Comparison of ENCODE assay signal across 14 cellular contexts in the genomic region with DNA sequence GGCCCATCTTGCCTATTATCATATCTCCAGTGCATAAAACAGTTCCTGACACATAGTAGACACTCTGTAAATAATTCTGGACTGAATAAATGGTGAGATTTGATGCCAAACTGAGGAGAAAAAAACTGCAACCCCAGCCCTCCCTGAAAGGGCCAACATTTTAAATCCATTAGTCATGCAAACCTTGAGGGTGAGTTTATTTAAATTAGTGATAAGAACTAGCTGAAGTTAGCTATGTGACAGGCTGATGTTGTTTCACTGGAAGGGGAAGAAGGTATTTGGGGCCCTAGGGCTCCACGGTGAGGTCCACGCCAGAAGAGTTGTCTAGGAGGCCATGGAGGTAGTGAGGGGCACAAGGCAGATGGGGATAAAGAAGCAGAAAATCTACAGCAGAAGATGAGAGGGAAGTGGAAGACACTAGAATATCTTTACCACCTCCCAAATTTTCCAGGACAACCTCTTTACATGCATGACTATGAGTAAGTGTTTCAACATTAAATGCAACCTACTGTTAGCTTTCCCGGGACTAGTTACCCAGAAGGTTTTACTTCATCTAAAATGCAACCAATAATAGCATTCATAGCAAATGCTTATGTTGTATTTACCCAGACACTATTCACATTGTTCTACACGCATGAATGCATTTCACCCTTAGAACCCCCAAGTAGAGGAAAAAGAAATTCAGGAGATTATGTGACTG.
A peak's percentile ranks its signal among the peaks of the same experiment; 100 is the strongest.
DNase-seq lines count a peak whose midpoint lies in the region; ATAC-seq and TF ChIP-seq lines count a peak whose summit lies in the region.
"Had no signal": no experiment of that assay in that cellular context is flagged by ENCODE, and none has a peak within 500 bp of the region (broad histone marks: within the 10 kb centered on the region; RNA-seq: fewer than 3 reads in every experiment).

No MANE protein-coding gene starts in this region.

- peak overlapping the region; percentile 97; the same call in 1 of the 2 replicates for H2AK5ac ChIP-seq in IMR-90 (ENCODE audit: low read depth, low read length)

- H3K4ac ChIP-seq in IMR-90 (ENCODE audit: low read depth, low read length), result peak overlapping the region; percentile 96

- no peaks in the 10 kb centered on the region for H4K20me1 ChIP-seq in IMR-90 (ENCODE audit: insufficient read depth, low read length)

- peak overlapping the region; percentile 99; the same call in 1 of the 2 replicates for H3K27ac ChIP-seq in C4-2B
- H3K27ac ChIP-seq in IMR-90 (ENCODE audit: insufficient read depth, low read length), result peak overlapping the region; percentile 59
- peak overlapping the region; percentile 78 for H3K27ac ChIP-seq in mesodermal cell (ENCODE audit: low read depth, low read length, severe bottlenecking)

- H3K9ac ChIP-seq in IMR-90 (ENCODE audit: low read depth, low read length), result no peak overlapping the region

- dilution Hi-C loops in IMR-90 (cut with HindIII; ENCODE audit: low sequenced_read_pairs, unreplicated experiment), result no loop called here

- ATAC-seq in IMR-90 (ENCODE audit: low read depth), result peak; percentile 87
- ATAC-seq: stimulated activated effector memory CD8-positive, alpha-beta T cell treated with anti-CD3 and anti-CD28 coated beads, Interleukin-12 subunit alpha, Interleukin-12 subunit beta, amount 100 ng/mL, for 72 hours had no signal

- H2BK15ac ChIP-seq in IMR-90 (ENCODE audit: low read depth, low read length), result peak overlapping the region; percentile 80; the same call in 2 of the 3 replicates

- peaks cover 4% of the 10 kb centered on the region for H3K9me3 ChIP-seq in IMR-90 (ENCODE audit: control insufficient read depth, insufficient read depth, low read length)
- peaks cover 16% of the 10 kb centered on the region for H3K9me3 ChIP-seq in mesodermal cell (ENCODE audit: control insufficient read depth, low read length)

- H3K23ac ChIP-seq in IMR-90 (ENCODE audit: low read depth, low read length), result peak overlapping the region; percentile 86; the same call in 1 of the 2 replicates

- peak overlapping the region; percentile 85; the same call in 1 of the 2 replicates for H4K5ac ChIP-seq in IMR-90 (ENCODE audit: low read depth, low read length)

- no peaks in the 10 kb centered on the region for H3K36me3 Mint-ChIP-seq in activated naive CD4-positive, alpha-beta T cell treated with anti-CD3 and anti-CD28 coated beads, Interleukin-2, amount 10 ng/mL, durations not matched to agents 7 days and 5 days
- H3K36me3 Mint-ChIP-seq: stimulated activated effector memory CD8-positive, alpha-beta T cell treated with anti-CD3 and anti-CD28 coated beads, Interleukin-12 subunit alpha, Interleukin-12 subunit beta, amount 100 ng/mL, for 72 hours had no signal

- TF ChIP-seq RAD21 in IMR-90 (IDR thresholded peaks at IDR 0.05; ENCODE audit: low read length), result 0 out of 2 replicates have a peak, but pooled peaks have one; percentile 9

- POLR2A ChIA-PET in IMR-90 (lab: Charles Lee; ENCODE audit: unreplicated experiment), result no interaction called here

- H3K9me1 ChIP-seq in IMR-90 (ENCODE audit: insufficient read depth, low read length), result peaks cover 13% of the 10 kb centered on the region

- H3K4me3 ChIP-seq in IMR-90 (ENCODE audit: insufficient read depth, low read depth, low read length) (no peak overlapping the region), cardiac fibroblast (replicated peaks in 1 of 2; ENCODE audit: low read depth in 2 of 2, low read length in 2 of 2) (no peak overlapping the region), mesodermal cell (ENCODE audit: extremely low read depth, insufficient read depth, low read length, poor library complexity, severe bottlenecking) (no peak overlapping the region)

- H4K8ac ChIP-seq in IMR-90 (ENCODE audit: low read depth in 2 of 2, low read length in 2 of 2), result peak overlapping the region; percentile 8 to 52

- H3K36me3 ChIP-seq in IMR-90 (ENCODE audit: control insufficient read depth, insufficient read depth, low read length), result no peaks in the 10 kb centered on the region
- no peaks in the 10 kb centered on the region for H3K36me3 ChIP-seq in mesodermal cell (ENCODE audit: control insufficient read depth, insufficient read depth, low read length)

- no peaks in the 10 kb centered on the region for H3K27me3 Mint-ChIP-seq in activated naive CD4-positive, alpha-beta T cell treated with anti-CD3 and anti-CD28 coated beads, Interleukin-2, amount 10 ng/mL, durations not matched to agents 7 days and 5 days

- H3K27ac Mint-ChIP-seq in activated naive CD4-positive, alpha-beta T cell treated with anti-CD3 and anti-CD28 coated beads, Interleukin-2, amount 10 ng/mL, durations not matched to agents 7 days and 5 days, result no peak overlapping the region
- H3K27ac Mint-ChIP-seq: stimulated activated effector memory CD8-positive, alpha-beta T cell treated with anti-CD3 and anti-CD28 coated beads, Interleukin-12 subunit alpha, Interleukin-12 subunit beta, amount 100 ng/mL, for 72 hours had no signal

- H3K27me3 ChIP-seq in IMR-90 (ENCODE audit: control insufficient read depth, insufficient read depth, low read length), result peaks cover 7% of the 10 kb centered on the region; the same call in 1 of the 2 replicates

- TF ChIP-seq CTCF in C4-2B (conservative IDR thresholded peaks at IDR 0.05) (no peak), IMR-90 (conservative IDR thresholded peaks at IDR 0.05; ENCODE audit: low read depth, low read length) (no peak), cardiac fibroblast (IDR thresholded peaks at IDR 0.05; ENCODE audit: low read depth, low read length) (no peak)

- H3K4me3 Mint-ChIP-seq in activated naive CD4-positive, alpha-beta T cell treated with anti-CD3 and anti-CD28 coated beads, Interleukin-2, amount 10 ng/mL, durations not matched to agents 7 days and 5 days, result no peak overlapping the region
- H3K4me3 Mint-ChIP-seq: nephron progenitor cell; stimulated activated effector memory CD8-positive, alpha-beta T cell treated with anti-CD3 and anti-CD28 coated beads, Interleukin-12 subunit alpha, Interleukin-12 subunit beta, amount 100 ng/mL, for 72 hours had no signal

- intact Hi-C loops in IMR-90 (cut with micrococcal nuclease), result no loop called here

- no peak for TF ChIP-seq POLR2A in IMR-90 (IDR thresholded peaks at IDR 0.05; ENCODE audit: low read depth, low read length)

- WGBS in IMR-90 (ENCODE audit: extremely low coverage in 2 of 2, insufficient read length in 1 of 2), 2 experiments, result no CpG with 5 or more reads among the region's 4 CpGs
- WGBS in mesodermal cell (ENCODE audit: insufficient coverage in 2 of 2), 2 experiments, result 71 to 76% methylated on average over 3 of the region's 4 CpGs

- peaks cover 4% of the 10 kb centered on the region for H3K4me1 Mint-ChIP-seq in activated naive CD4-positive, alpha-beta T cell treated with anti-CD3 and anti-CD28 coated beads, Interleukin-2, amount 10 ng/mL, durations not matched to agents 7 days and 5 days
- H3K4me1 Mint-ChIP-seq: stimulated activated effector memory CD8-positive, alpha-beta T cell treated with anti-CD3 and anti-CD28 coated beads, Interleukin-12 subunit alpha, Interleukin-12 subunit beta, amount 100 ng/mL, for 72 hours had no signal

- no peak overlapping the region for H2AK9ac ChIP-seq in IMR-90 (replicated peaks; ENCODE audit: low read depth, low read length, poor library complexity)

- BruUV-seq in IMR-90 (replicated peaks; lab: Mats Ljungman, UMichigan), result no TSS peak

- in situ Hi-C loops in IMR-90 (cut with MboI; ENCODE audit: low sequenced_read_pairs), result no loop called here

- no peaks in the 10 kb centered on the region for H3K79me1 ChIP-seq in IMR-90 (ENCODE audit: low read depth in 1 of 2, low read length in 2 of 2)

- H3K14ac ChIP-seq in IMR-90 (replicated peaks; ENCODE audit: low read depth, low read length), result peak overlapping the region; percentile 94; the same call in 1 of the 2 replicates

- H2BK20ac ChIP-seq in IMR-90 (ENCODE audit: low read depth, low read length), result peak overlapping the region; percentile 97

- H3K18ac ChIP-seq in IMR-90 (ENCODE audit: low read depth, low read length), result peak overlapping the region; percentile 97; the same call in 1 of the 2 replicates

- peak overlapping the region; percentile 97 for H2BK120ac ChIP-seq in IMR-90 (ENCODE audit: low read depth, low read length)

- H4K91ac ChIP-seq in IMR-90 (ENCODE audit: insufficient read depth, low read depth, low read length), result peak overlapping the region; percentile 95; the same call in 1 of the 2 replicates

- 0 out of 2 replicates have a peak overlapping the region, but pooled peaks have one; percentile 7 for H3K56ac ChIP-seq in IMR-90 (ENCODE audit: extremely low read depth, insufficient read depth, low read length)

- no peak overlapping the region for H2AFZ ChIP-seq in IMR-90 (replicated peaks; ENCODE audit: low read length, poor library complexity)

- peak; percentile 86 for DNase-seq in IMR-90
- peak; percentile 61 to 82 for DNase-seq in cardiac fibroblast (ENCODE audit: low read depth in 2 of 2)
- no peak for DNase-seq in activated naive CD4-positive, alpha-beta T cell treated with anti-CD3 and anti-CD28 coated beads, Interleukin-2, amount 10 ng/mL, durations not matched to agents 7 days and 5 days
- no peak for DNase-seq in SK-N-DZ (ENCODE audit: low spot score)
- no peak for DNase-seq in GOT3 (lab: John Stamatoyannopoulos, UW)
- DNase-seq in GM19238 (ENCODE audit: insufficient read length, low spot score), result no peak
- DNase-seq: amygdala, DMS153, erythroblast, NCI-H2227 treated with DMSO at 0.1 percent for 48 hours, nephron progenitor cell had no signal

- H3K4me2 ChIP-seq in IMR-90 (ENCODE audit: low read depth, low read length), result peak overlapping the region; percentile 11

- H2BK5ac ChIP-seq in IMR-90 (ENCODE audit: low read depth, low read length, poor library complexity, severe bottlenecking), result peak overlapping the region; percentile 71

- no peaks in the 10 kb centered on the region for H3K9me3 Mint-ChIP-seq in activated naive CD4-positive, alpha-beta T cell treated with anti-CD3 and anti-CD28 coated beads, Interleukin-2, amount 10 ng/mL, durations not matched to agents 7 days and 5 days
- H3K9me3 Mint-ChIP-seq: stimulated activated effector memory CD8-positive, alpha-beta T cell treated with anti-CD3 and anti-CD28 coated beads, Interleukin-12 subunit alpha, Interleukin-12 subunit beta, amount 100 ng/mL, for 72 hours had no signal

- CTCF ChIA-PET in IMR-90 (lab: Yijun Ruan, JAX), result interaction anchor here (0.6 to 1.5 kb wide), 3 partner anchors 14 to 426 kb away, joined by 3 to 7 read pairs (median 4); no protein-coding TSS in a partner anchor
- CTCF ChIA-PET in activated naive CD4-positive, alpha-beta T cell treated with anti-CD3 and anti-CD28 coated beads, Interleukin-2, amount 10 ng/mL, durations not matched to agents 7 days and 5 days (lab: Charles Lee), result interaction anchor here (2.1 kb wide), 1 partner anchor 14 kb away, joined by 6 read pairs; no protein-coding TSS in a partner anchor

- H3K4me1 ChIP-seq in IMR-90 (ENCODE audit: control insufficient read depth, insufficient read depth, low read length) (peaks cover 13% of the 10 kb centered on the region), mesodermal cell (ENCODE audit: control insufficient read depth, insufficient read depth, low read length, poor library complexity, severe bottlenecking) (peaks cover 54% of the 10 kb centered on the region)

TF ChIP-seq in IMR-90, 13 proteins besides CTCF, POLR2A, EP300 and RAD21 (continues in another document):
- no peak; the same call in 1 of the 2 replicates for TF ChIP-seq MAZ (IDR thresholded peaks at IDR 0.05; ENCODE audit: borderline replicate concordance, low read depth, low read length)
- TF ChIP-seq RCOR1 (IDR thresholded peaks at IDR 0.05; ENCODE audit: insufficient replicate concordance, low read length), result peak; percentile 23

Comparison
In these comparisons a context has a peak if more than half of its experiments do, and no peak if none do; other contexts are left out.
1. DNase-seq: peak in IMR-90 (single experiment) and cardiac fibroblast (2 of 2); none in activated naive CD4-positive, alpha-beta T cell treated with anti-CD3 and anti-CD28 coated beads, Interleukin-2, amount 10 ng/mL, durations not matched to agents 7 days and 5 days (single experiment), SK-N-DZ (single experiment), GOT3 (single experiment) and GM19238 (single experiment).
2. Peak in every context shown above with its lines, with median percentiles within 50 percentile points of each other: H3K27ac ChIP-seq.